8 cellular contexts compared by ENCODE assay signal in the genomic region with DNA sequence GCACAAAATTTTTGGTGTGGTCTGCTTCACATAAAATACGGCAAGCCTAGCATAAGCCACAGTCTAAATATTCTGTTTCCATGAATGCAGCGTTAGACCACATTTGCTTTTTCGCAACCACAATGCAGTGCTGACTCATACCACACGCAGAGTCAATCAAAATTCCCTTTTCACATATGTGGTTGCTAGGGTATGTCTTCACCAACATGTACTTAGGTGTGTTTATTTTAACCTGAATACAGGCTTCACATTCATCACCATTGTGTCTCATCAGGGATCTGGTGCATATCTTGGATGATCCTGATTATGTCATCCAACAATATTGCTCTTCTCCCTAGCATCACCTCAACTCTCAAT.
DNase-seq lines count a peak whose midpoint lies in the region; ATAC-seq and TF ChIP-seq lines count a peak whose summit lies in the region.

No MANE protein-coding gene starts in this region.

- H3K4me3 ChIP-seq in AG09309 (ENCODE audit: control insufficient read depth, low read depth, low read length) (no peak overlapping the region), fibroblast of pulmonary artery (replicated peaks; ENCODE audit: low read depth, low read length) (no peak overlapping the region), osteoblast (ENCODE audit: insufficient read depth, low read length) (no peak overlapping the region)

- H3K9me3 ChIP-seq in osteoblast (ENCODE audit: low read depth, low read length), result no peaks in the 10 kb centered on the region

- H3K4me1 ChIP-seq in osteoblast (ENCODE audit: insufficient read depth, low read length), result peaks cover 11% of the 10 kb centered on the region

- no peak overlapping the region for H3K4me2 ChIP-seq in osteoblast (ENCODE audit: insufficient read depth, low read length)

- H4K20me1 ChIP-seq in osteoblast (ENCODE audit: insufficient read depth, low read length), result no peaks in the 10 kb centered on the region

- no peak for TF ChIP-seq CTCF in AG09309 (IDR thresholded peaks at IDR 0.05; ENCODE audit: control insufficient read depth, insufficient read depth, low read depth, low read length, missing control alignments)
- no peak for TF ChIP-seq CTCF in fibroblast of pulmonary artery (IDR thresholded peaks at IDR 0.05; ENCODE audit: low read length, missing control alignments)
- no peak for TF ChIP-seq CTCF in osteoblast (IDR thresholded peaks at IDR 0.05; ENCODE audit: extremely low read depth, low read depth, low read length)

- peaks cover 43% of the 10 kb centered on the region for H3K27me3 ChIP-seq in osteoblast (ENCODE audit: insufficient read depth, low read length)

- H3K27ac ChIP-seq in osteoblast (ENCODE audit: low read depth, low read length), result no peak overlapping the region

- H3K79me2 ChIP-seq in osteoblast (ENCODE audit: insufficient read depth, low read length), result no peaks in the 10 kb centered on the region

- DNase-seq in AG09309 (ENCODE audit: low read depth) (peak; percentile 62), SKM-1 treated with dmso at 0.1 percent for 144 hours (lab: John Stamatoyannopoulos, UW; ENCODE audit: unreplicated experiment) (peak; percentile 46), fibroblast of pulmonary artery (ENCODE audit: low read depth) (peak; percentile 89), mesenteric fat pad (ENCODE audit: low spot score) (no peak), osteoblast (ENCODE audit: insufficient read length, low spot score, missing footprints) (no peak)

- ATAC-seq in GM18868 (IDR thresholded peaks at IDR 0.05; ENCODE audit: unreplicated experiment) (peak; percentile 87), HG03565 (IDR thresholded peaks at IDR 0.05; ENCODE audit: unreplicated experiment) (peak; percentile 70), HG02840 (IDR thresholded peaks at IDR 0.05; ENCODE audit: low FRiP score, unreplicated experiment) (no peak)

- no peaks in the 10 kb centered on the region for H3K36me3 ChIP-seq in osteoblast (ENCODE audit: insufficient read depth, low read length)

- H2AFZ ChIP-seq in osteoblast (ENCODE audit: low read length), result no peak overlapping the region

Comparison
In these comparisons a context has a peak if more than half of its experiments do, and no peak if none do; other contexts are left out.
1. DNase-seq: peak in AG09309 (single experiment), SKM-1 treated with dmso at 0.1 percent for 144 hours (single experiment) and fibroblast of pulmonary artery (single experiment); none in mesenteric fat pad (single experiment) and osteoblast (single experiment).